Comparison of ENCODE assay signal across 1 cellular context in the genomic region with DNA sequence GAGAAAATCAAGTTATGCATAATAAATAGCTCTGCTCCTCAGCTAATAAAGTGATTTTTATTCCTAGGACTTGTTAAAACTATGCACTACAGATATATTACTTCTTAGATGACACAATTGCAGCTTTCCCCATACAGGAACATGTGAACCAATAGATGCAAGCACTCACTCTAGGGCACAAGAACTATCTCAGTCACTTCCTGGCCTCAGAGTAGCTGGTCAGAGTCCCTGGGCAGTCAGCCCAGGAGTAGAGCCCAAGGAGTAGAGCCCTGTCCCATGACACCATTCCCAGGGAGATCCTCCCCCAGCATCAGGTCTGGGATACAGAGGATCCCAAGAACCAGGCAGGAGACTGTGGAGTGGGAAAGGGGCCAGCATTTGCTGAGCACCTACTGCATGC.
TF ChIP-seq lines count a peak whose summit lies in the region.

No MANE protein-coding gene starts in this region.

TF ChIP-seq in HepG2, 621 proteins besides CTCF, POLR2A, EP300 and RAD21:
- no peak for TF ChIP-seq ZNF264 (CRISPR knock-in tag; IDR thresholded peaks at IDR 0.05)
- TF ChIP-seq, protein P1, sequence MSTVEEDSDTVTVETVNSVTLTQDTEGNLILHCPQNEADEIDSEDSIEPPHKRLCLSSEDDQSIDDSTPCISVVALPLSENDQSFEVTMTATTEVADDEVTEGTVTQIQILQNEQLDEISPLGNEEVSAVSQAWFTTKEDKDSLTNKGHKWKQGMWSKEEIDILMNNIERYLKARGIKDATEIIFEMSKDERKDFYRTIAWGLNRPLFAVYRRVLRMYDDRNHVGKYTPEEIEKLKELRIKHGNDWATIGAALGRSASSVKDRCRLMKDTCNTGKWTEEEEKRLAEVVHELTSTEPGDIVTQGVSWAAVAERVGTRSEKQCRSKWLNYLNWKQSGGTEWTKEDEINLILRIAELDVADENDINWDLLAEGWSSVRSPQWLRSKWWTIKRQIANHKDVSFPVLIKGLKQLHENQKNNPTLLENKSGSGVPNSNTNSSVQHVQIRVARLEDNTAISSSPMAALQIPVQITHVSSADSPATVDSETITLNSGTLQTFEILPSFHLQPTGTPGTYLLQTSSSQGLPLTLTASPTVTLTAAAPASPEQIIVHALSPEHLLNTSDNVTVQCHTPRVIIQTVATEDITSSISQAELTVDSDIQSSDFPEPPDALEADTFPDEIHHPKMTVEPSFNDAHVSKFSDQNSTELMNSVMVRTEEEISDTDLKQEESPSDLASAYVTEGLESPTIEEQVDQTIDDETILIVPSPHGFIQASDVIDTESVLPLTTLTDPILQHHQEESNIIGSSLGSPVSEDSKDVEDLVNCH (CRISPR knock-in tag; IDR thresholded peaks at IDR 0.05): no peak
- TF ChIP-seq LCORL (IDR thresholded peaks at IDR 0.05): no peak
- no peak for TF ChIP-seq LCORL (CRISPR knock-in tag; IDR thresholded peaks at IDR 0.05)
- no peak for TF ChIP-seq CC2D1A (CRISPR knock-in tag; IDR thresholded peaks at IDR 0.05)
- no peak for TF ChIP-seq KDM5B (CRISPR knock-in tag; IDR thresholded peaks at IDR 0.05; ENCODE audit: borderline replicate concordance)
- TF ChIP-seq, protein P2, sequence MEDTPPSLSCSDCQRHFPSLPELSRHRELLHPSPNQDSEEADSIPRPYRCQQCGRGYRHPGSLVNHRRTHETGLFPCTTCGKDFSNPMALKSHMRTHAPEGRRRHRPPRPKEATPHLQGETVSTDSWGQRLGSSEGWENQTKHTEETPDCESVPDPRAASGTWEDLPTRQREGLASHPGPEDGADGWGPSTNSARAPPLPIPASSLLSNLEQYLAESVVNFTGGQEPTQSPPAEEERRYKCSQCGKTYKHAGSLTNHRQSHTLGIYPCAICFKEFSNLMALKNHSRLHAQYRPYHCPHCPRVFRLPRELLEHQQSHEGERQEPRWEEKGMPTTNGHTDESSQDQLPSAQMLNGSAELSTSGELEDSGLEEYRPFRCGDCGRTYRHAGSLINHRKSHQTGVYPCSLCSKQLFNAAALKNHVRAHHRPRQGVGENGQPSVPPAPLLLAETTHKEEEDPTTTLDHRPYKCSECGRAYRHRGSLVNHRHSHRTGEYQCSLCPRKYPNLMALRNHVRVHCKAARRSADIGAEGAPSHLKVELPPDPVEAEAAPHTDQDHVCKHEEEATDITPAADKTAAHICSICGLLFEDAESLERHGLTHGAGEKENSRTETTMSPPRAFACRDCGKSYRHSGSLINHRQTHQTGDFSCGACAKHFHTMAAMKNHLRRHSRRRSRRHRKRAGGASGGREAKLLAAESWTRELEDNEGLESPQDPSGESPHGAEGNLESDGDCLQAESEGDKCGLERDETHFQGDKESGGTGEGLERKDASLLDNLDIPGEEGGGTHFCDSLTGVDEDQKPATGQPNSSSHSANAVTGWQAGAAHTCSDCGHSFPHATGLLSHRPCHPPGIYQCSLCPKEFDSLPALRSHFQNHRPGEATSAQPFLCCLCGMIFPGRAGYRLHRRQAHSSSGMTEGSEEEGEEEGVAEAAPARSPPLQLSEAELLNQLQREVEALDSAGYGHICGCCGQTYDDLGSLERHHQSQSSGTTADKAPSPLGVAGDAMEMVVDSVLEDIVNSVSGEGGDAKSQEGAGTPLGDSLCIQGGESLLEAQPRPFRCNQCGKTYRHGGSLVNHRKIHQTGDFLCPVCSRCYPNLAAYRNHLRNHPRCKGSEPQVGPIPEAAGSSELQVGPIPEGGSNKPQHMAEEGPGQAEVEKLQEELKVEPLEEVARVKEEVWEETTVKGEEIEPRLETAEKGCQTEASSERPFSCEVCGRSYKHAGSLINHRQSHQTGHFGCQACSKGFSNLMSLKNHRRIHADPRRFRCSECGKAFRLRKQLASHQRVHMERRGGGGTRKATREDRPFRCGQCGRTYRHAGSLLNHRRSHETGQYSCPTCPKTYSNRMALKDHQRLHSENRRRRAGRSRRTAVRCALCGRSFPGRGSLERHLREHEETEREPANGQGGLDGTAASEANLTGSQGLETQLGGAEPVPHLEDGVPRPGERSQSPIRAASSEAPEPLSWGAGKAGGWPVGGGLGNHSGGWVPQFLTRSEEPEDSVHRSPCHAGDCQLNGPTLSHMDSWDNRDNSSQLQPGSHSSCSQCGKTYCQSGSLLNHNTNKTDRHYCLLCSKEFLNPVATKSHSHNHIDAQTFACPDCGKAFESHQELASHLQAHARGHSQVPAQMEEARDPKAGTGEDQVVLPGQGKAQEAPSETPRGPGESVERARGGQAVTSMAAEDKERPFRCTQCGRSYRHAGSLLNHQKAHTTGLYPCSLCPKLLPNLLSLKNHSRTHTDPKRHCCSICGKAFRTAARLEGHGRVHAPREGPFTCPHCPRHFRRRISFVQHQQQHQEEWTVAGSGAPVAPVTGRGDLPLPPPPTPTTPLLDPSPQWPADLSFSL (CRISPR knock-in tag; IDR thresholded peaks at IDR 0.05): no peak
- TF ChIP-seq ZNF577 (CRISPR knock-in tag; IDR thresholded peaks at IDR 0.05; ENCODE audit: borderline replicate concordance, low read depth): no peak
- TF ChIP-seq, protein P3, sequence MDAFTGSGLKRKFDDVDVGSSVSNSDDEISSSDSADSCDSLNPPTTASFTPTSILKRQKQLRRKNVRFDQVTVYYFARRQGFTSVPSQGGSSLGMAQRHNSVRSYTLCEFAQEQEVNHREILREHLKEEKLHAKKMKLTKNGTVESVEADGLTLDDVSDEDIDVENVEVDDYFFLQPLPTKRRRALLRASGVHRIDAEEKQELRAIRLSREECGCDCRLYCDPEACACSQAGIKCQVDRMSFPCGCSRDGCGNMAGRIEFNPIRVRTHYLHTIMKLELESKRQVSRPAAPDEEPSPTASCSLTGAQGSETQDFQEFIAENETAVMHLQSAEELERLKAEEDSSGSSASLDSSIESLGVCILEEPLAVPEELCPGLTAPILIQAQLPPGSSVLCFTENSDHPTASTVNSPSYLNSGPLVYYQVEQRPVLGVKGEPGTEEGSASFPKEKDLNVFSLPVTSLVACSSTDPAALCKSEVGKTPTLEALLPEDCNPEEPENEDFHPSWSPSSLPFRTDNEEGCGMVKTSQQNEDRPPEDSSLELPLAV (CRISPR knock-in tag; conservative IDR thresholded peaks at IDR 0.05; ENCODE audit: low read depth): no peak
- no peak for TF ChIP-seq KLF13 (CRISPR knock-in tag; IDR thresholded peaks at IDR 0.05)
- no peak for TF ChIP-seq NR1H2 (CRISPR knock-in tag; IDR thresholded peaks at IDR 0.05; ENCODE audit: borderline replicate concordance, low read depth)
- TF ChIP-seq, protein P4, sequence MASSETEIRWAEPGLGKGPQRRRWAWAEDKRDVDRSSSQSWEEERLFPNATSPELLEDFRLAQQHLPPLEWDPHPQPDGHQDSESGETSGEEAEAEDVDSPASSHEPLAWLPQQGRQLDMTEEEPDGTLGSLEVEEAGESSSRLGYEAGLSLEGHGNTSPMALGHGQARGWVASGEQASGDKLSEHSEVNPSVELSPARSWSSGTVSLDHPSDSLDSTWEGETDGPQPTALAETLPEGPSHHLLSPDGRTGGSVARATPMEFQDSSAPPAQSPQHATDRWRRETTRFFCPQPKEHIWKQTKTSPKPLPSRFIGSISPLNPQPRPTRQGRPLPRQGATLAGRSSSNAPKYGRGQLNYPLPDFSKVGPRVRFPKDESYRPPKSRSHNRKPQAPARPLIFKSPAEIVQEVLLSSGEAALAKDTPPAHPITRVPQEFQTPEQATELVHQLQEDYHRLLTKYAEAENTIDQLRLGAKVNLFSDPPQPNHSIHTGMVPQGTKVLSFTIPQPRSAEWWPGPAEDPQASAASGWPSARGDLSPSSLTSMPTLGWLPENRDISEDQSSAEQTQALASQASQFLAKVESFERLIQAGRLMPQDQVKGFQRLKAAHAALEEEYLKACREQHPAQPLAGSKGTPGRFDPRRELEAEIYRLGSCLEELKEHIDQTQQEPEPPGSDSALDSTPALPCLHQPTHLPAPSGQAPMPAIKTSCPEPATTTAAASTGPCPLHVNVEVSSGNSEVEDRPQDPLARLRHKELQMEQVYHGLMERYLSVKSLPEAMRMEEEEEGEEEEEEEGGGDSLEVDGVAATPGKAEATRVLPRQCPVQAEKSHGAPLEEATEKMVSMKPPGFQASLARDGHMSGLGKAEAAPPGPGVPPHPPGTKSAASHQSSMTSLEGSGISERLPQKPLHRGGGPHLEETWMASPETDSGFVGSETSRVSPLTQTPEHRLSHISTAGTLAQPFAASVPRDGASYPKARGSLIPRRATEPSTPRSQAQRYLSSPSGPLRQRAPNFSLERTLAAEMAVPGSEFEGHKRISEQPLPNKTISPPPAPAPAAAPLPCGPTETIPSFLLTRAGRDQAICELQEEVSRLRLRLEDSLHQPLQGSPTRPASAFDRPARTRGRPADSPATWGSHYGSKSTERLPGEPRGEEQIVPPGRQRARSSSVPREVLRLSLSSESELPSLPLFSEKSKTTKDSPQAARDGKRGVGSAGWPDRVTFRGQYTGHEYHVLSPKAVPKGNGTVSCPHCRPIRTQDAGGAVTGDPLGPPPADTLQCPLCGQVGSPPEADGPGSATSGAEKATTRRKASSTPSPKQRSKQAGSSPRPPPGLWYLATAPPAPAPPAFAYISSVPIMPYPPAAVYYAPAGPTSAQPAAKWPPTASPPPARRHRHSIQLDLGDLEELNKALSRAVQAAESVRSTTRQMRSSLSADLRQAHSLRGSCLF (CRISPR knock-in tag; IDR thresholded peaks at IDR 0.05; ENCODE audit: borderline replicate concordance): no peak
- TF ChIP-seq SIN3A (IDR thresholded peaks at IDR 0.05; ENCODE audit: borderline replicate concordance, low read depth, low read length): no peak
- TF ChIP-seq ATF1 (CRISPR knock-in tag; IDR thresholded peaks at IDR 0.05): no peak
- TF ChIP-seq MAZ (IDR thresholded peaks at IDR 0.05; ENCODE audit: borderline replicate concordance, low read depth, low read length): no peak
- no peak for TF ChIP-seq MAZ (CRISPR knock-in tag; IDR thresholded peaks at IDR 0.05; ENCODE audit: low read depth)
